18 cellular contexts compared by ENCODE assay signal in the genomic region with DNA sequence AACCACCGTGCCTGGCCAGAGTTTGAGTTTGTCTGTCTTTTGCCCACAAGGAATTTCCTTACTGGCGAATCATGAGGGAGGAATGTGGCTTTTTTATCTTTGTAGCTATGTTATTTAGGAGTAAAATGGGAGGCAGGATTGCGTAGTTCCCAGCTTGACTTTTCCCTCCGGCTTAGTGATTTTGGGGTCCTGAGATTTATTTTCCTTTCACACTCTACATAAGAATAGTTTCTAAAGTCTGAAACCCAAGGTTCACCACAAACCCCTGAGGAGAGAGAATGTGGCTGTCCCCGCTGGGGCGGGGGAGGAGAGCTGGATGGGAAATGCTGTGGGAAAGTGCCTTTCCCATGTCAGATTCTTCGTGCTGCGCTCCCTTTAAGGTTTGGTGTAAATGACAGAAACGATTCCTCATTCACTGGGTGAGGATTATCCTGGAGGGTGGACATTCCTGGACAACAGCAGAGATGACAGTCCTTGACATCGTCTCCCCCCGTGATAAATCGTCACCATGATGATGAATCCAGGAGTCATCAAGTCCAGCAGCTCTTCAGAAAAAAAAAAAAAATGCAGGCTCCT.
A peak's percentile ranks its signal among the peaks of the same experiment; 100 is the strongest.
DNase-seq lines count a peak whose midpoint lies in the region; ATAC-seq, FAIRE-seq and TF ChIP-seq lines count a peak whose summit lies in the region.
"Had no signal": no experiment of that assay in that cellular context is flagged by ENCODE, and none has a peak within 500 bp of the region (broad histone marks: within the 10 kb centered on the region; RNA-seq: fewer than 3 reads in every experiment).

No MANE protein-coding gene starts in this region.

- H3K4me1 ChIP-seq in kidney (ENCODE audit: control insufficient read depth in 1 of 2, insufficient read depth in 1 of 2, low read depth in 1 of 2, low read length in 2 of 2), result no peaks in the 10 kb centered on the region
- H3K4me1 ChIP-seq: psoas muscle, upper lobe of left lung had no signal

- no peaks in the 10 kb centered on the region for H3K27me3 Mint-ChIP-seq in neural crest cell (ENCODE audit: low read depth)
- H3K27me3 Mint-ChIP-seq in activated CD4-positive, alpha-beta memory T cell treated with anti-CD3 and anti-CD28 coated beads, Interleukin-2, amount 10 ng/mL, durations not matched to agents 7 days and 5 days, result no peaks in the 10 kb centered on the region

- TF ChIP-seq CTCF in fibroblast of pulmonary artery (IDR thresholded peaks at IDR 0.05; ENCODE audit: low read length, missing control alignments) (no peak), neural crest cell (conservative IDR thresholded peaks at IDR 0.05) (no peak), kidney (IDR thresholded peaks at IDR 0.05; ENCODE audit: borderline replicate concordance, extremely low read depth, insufficient read depth) (no peak)

- FAIRE-seq in kidney (lab: Jason Lieb, UNC), result no peak
- FAIRE-seq: GM12878 had no signal

- DNase-seq in EL (peak; percentile 4), RKO (ENCODE audit: low spot score) (peak; percentile 34), fibroblast of pulmonary artery (ENCODE audit: low read depth) (peak; percentile 21), neural crest cell (ENCODE audit: low read depth, low spot score) (no peak), kidney (no peak), NCI-H1417 treated with DMSO at 0.1 percent for 48 hours (lab: John Stamatoyannopoulos, UW) (no peak)
- DNase-seq in activated CD4-positive, alpha-beta memory T cell treated with anti-CD3 and anti-CD28 coated beads, Interleukin-2, amount 10 ng/mL, durations not matched to agents 7 days and 5 days, result no peak
- DNase-seq: activated naive CD4-positive, alpha-beta T cell treated with Interleukin-2 at 50 U/mL for 16 hours; central memory CD4-positive, alpha-beta T cell; hypothalamus; KG1; NCI-H146; NCI-H774; psoas muscle; Right ventricle myocardium superior; upper lobe of left lung had no signal

- H3K9me3 Mint-ChIP-seq in neural crest cell, result no peaks in the 10 kb centered on the region
- no peaks in the 10 kb centered on the region for H3K9me3 Mint-ChIP-seq in activated CD4-positive, alpha-beta memory T cell treated with anti-CD3 and anti-CD28 coated beads, Interleukin-2, amount 10 ng/mL, durations not matched to agents 7 days and 5 days

- H3K4me1 Mint-ChIP-seq in neural crest cell, result peaks cover 31% of the 10 kb centered on the region
- no peaks in the 10 kb centered on the region for H3K4me1 Mint-ChIP-seq in activated CD4-positive, alpha-beta memory T cell treated with anti-CD3 and anti-CD28 coated beads, Interleukin-2, amount 10 ng/mL, durations not matched to agents 7 days and 5 days

- intact Hi-C loops in kidney (cut with DNase I), result no loop called here

- H3K36me3 ChIP-seq in kidney (ENCODE audit: control insufficient read depth in 1 of 2, insufficient read depth in 2 of 2, low read length in 2 of 2), result no peaks in the 10 kb centered on the region

- POLR2A ChIA-PET in activated CD4-positive, alpha-beta memory T cell treated with anti-CD3 and anti-CD28 coated beads, Interleukin-2, amount 10 ng/mL, durations not matched to agents 7 days and 5 days (lab: Charles Lee), result no interaction called here

- H3K4me3 Mint-ChIP-seq in neural crest cell, result no peak overlapping the region
- no peak overlapping the region for H3K4me3 Mint-ChIP-seq in activated CD4-positive, alpha-beta memory T cell treated with anti-CD3 and anti-CD28 coated beads, Interleukin-2, amount 10 ng/mL, durations not matched to agents 7 days and 5 days

- no peak overlapping the region for H3K4me3 ChIP-seq in fibroblast of pulmonary artery (replicated peaks; ENCODE audit: low read depth, low read length)
- no peak overlapping the region for H3K4me3 ChIP-seq in kidney (ENCODE audit: low read length in 2 of 2)
- H3K4me3 ChIP-seq: GM12878, psoas muscle, upper lobe of left lung had no signal

- peaks cover 9% of the 10 kb centered on the region for H3K36me3 Mint-ChIP-seq in neural crest cell (ENCODE audit: low read depth)
- peaks cover 6% of the 10 kb centered on the region for H3K36me3 Mint-ChIP-seq in activated CD4-positive, alpha-beta memory T cell treated with anti-CD3 and anti-CD28 coated beads, Interleukin-2, amount 10 ng/mL, durations not matched to agents 7 days and 5 days (ENCODE audit: low read depth)

- H3K9me3 ChIP-seq in kidney (ENCODE audit: control insufficient read depth in 1 of 2, low read length in 2 of 2), result no peaks in the 10 kb centered on the region
- H3K9me3 ChIP-seq: psoas muscle, upper lobe of left lung had no signal

- H3K27ac ChIP-seq in kidney (ENCODE audit: low read depth in 2 of 2, low read length in 2 of 2), result no peak overlapping the region
- H3K27ac ChIP-seq: psoas muscle, upper lobe of left lung had no signal

- no peak for ATAC-seq in GM21723 (IDR thresholded peaks at IDR 0.05; ENCODE audit: unreplicated experiment)
- ATAC-seq: GM12878, psoas muscle had no signal

- CTCF ChIA-PET in activated CD4-positive, alpha-beta memory T cell treated with anti-CD3 and anti-CD28 coated beads, Interleukin-2, amount 10 ng/mL, durations not matched to agents 7 days and 5 days (lab: Charles Lee), result no interaction called here

- H3K27ac Mint-ChIP-seq in neural crest cell (ENCODE audit: unreplicated experiment), result peak overlapping the region; percentile 12
- H3K27ac Mint-ChIP-seq in activated CD4-positive, alpha-beta memory T cell treated with anti-CD3 and anti-CD28 coated beads, Interleukin-2, amount 10 ng/mL, durations not matched to agents 7 days and 5 days, result no peak overlapping the region

- no peak overlapping the region for H3K9ac ChIP-seq in kidney (ENCODE audit: low read length in 2 of 2)

Comparison
In these comparisons a context has a peak if more than half of its experiments do, and no peak if none do; other contexts are left out.
1. DNase-seq: peak in EL (single experiment), RKO (single experiment) and fibroblast of pulmonary artery (single experiment); none in neural crest cell (single experiment), activated CD4-positive, alpha-beta memory T cell treated with anti-CD3 and anti-CD28 coated beads, Interleukin-2, amount 10 ng/mL, durations not matched to agents 7 days and 5 days (single experiment), kidney (single experiment) and NCI-H1417 treated with DMSO at 0.1 percent for 48 hours (single experiment).